Comparison of ENCODE assay signal across 11 cellular contexts in genomic region chr5:61575103-61575502, GRCh38.
A peak's percentile ranks its signal among the peaks of the same experiment; 100 is the strongest.
DNase-seq lines count a peak whose midpoint lies in the region; ATAC-seq lines count a peak whose summit lies in the region.
"Had no signal": no experiment of that assay in that cellular context is flagged by ENCODE, and none has a peak within 500 bp of the region (broad histone marks: within the 10 kb centered on the region; RNA-seq: fewer than 3 reads in every experiment).

No MANE protein-coding gene starts in this region.

- DNase-seq in ELF-1 (ENCODE audit: low read depth, low spot score): peak; percentile 51
- peak; percentile 13 for DNase-seq in NCI-H524 treated with DMSO at 0.1 percent for 48 hours (lab: John Stamatoyannopoulos, UW)
- peak; percentile 59 for DNase-seq in dermis blood vessel endothelial cell
- peak; percentile 4 for DNase-seq in neuronal stem cell (ENCODE audit: low spot score)
- no peak for DNase-seq in pons (ENCODE audit: low spot score)
- no peak for DNase-seq in NCI-H1105 treated with DMSO at 0.1 percent for 48 hours (lab: John Stamatoyannopoulos, UW)
- DNase-seq: effector CD4-positive, alpha-beta T cell; tibial artery had no signal

- no peak for ATAC-seq in GM18861 (IDR thresholded peaks at IDR 0.05; ENCODE audit: unreplicated experiment)
- no peak for ATAC-seq in HG02981 (IDR thresholded peaks at IDR 0.05; ENCODE audit: unreplicated experiment)

- H3K4me3 ChIP-seq in neuronal stem cell (ENCODE audit: low read length in 2 of 2): no peak overlapping the region
- H3K4me3 ChIP-seq: lung, tibial artery had no signal

- H3K4ac ChIP-seq in neuronal stem cell (ENCODE audit: low read length): no peak overlapping the region

- H2BK120ac ChIP-seq in neuronal stem cell (ENCODE audit: low read depth, low read length): no peak overlapping the region

- H3K4me1 ChIP-seq in neuronal stem cell (ENCODE audit: control insufficient read depth in 2 of 2, insufficient read depth in 1 of 2, low read depth in 1 of 2, low read length in 2 of 2): peaks cover 5 to 11% of the 10 kb centered on the region in 2 donors
- H3K4me1 ChIP-seq: tibial artery had no signal

- H3K27ac ChIP-seq in neuronal stem cell (replicated peaks; ENCODE audit: low read length): no peak overlapping the region
- H3K27ac ChIP-seq: tibial artery had no signal

- no peak overlapping the region for H3K14ac ChIP-seq in neuronal stem cell (ENCODE audit: low read length)

- H2AFZ ChIP-seq in neuronal stem cell (ENCODE audit: low read length): peak overlapping the region; percentile 52

- no peak overlapping the region for H2AK5ac ChIP-seq in neuronal stem cell (ENCODE audit: low read depth, low read length)

- H4K91ac ChIP-seq in neuronal stem cell (ENCODE audit: low read depth, low read length, poor library complexity): no peak overlapping the region

- no peak overlapping the region for H3K18ac ChIP-seq in neuronal stem cell (ENCODE audit: low read length)

- no peak overlapping the region for H2BK5ac ChIP-seq in neuronal stem cell (ENCODE audit: low read length)

- no peak overlapping the region for H3K9ac ChIP-seq in neuronal stem cell (ENCODE audit: low read depth, low read length, poor library complexity)

- no peak overlapping the region for H2BK12ac ChIP-seq in neuronal stem cell (ENCODE audit: low read length)

- no peaks in the 10 kb centered on the region for H3K36me3 ChIP-seq in neuronal stem cell (replicated peaks in 1 of 2; ENCODE audit: control insufficient read depth in 2 of 2, insufficient read depth in 2 of 2, low read length in 2 of 2)
- H3K36me3 ChIP-seq: tibial artery had no signal

- no peak overlapping the region for H4K8ac ChIP-seq in neuronal stem cell (ENCODE audit: low read depth, low read length)

- H2BK15ac ChIP-seq in neuronal stem cell (ENCODE audit: low read length): no peak overlapping the region

- H3K23ac ChIP-seq in neuronal stem cell (ENCODE audit: low read depth, low read length, poor library complexity): no peak overlapping the region

- H3K27me3 ChIP-seq in neuronal stem cell (ENCODE audit: control insufficient read depth in 3 of 3, insufficient read depth in 3 of 3, low read depth in 1 of 3, low read length in 3 of 3): no peaks in the 10 kb centered on the region
- H3K27me3 ChIP-seq: tibial artery had no signal

- no CpG with 5 or more reads among the region's 4 CpGs for WGBS in neuronal stem cell (ENCODE audit: extremely low coverage in 2 of 2, insufficient read length in 2 of 2, insufficient replicate concordance in 1 of 2), 2 donors

- H3K9me3 ChIP-seq in neuronal stem cell (replicated peaks in 1 of 2; ENCODE audit: control insufficient read depth in 2 of 2, insufficient read depth in 1 of 2, low read depth in 1 of 2, low read length in 2 of 2): peaks cover 0 to 7% of the 10 kb centered on the region in 2 donors
- H3K9me3 ChIP-seq: tibial artery had no signal

- H3K4me2 ChIP-seq in neuronal stem cell (ENCODE audit: insufficient read depth, low read length, poor library complexity, severe bottlenecking): no peak overlapping the region

- no peaks in the 10 kb centered on the region for H3K79me1 ChIP-seq in neuronal stem cell (ENCODE audit: low read depth, low read length)

Comparison
In these comparisons a context has a peak if more than half of its experiments do, and no peak if none do; other contexts are left out.
1. DNase-seq: peak in ELF-1 (single experiment), NCI-H524 treated with DMSO at 0.1 percent for 48 hours (single experiment), dermis blood vessel endothelial cell (single experiment) and neuronal stem cell (single experiment); none in pons (single experiment) and NCI-H1105 treated with DMSO at 0.1 percent for 48 hours (single experiment).